Comparison of ENCODE assay signal across 19 cellular contexts in genomic region chr17:50431219-50431618, GRCh38. TPM values are rescaled to one million over a fixed set of nuclear protein-coding genes. Genes with fewer than 3 reads are reported as not detected.
A peak's percentile ranks its signal among the peaks of the same experiment; 100 is the strongest.
DNase-seq lines count a peak whose midpoint lies in the region; ATAC-seq and TF ChIP-seq lines count a peak whose summit lies in the region.
"Had no signal": no experiment of that assay in that cellular context is flagged by ENCODE, and none has a peak within 500 bp of the region (broad histone marks: within the 10 kb centered on the region; RNA-seq: fewer than 3 reads in every experiment).

No MANE protein-coding gene starts in this region.

- no peak overlapping the region for H3K23ac ChIP-seq in mesendoderm (ENCODE audit: low read length)

- H2BK15ac ChIP-seq in mesendoderm (replicated peaks; ENCODE audit: low read depth), result no peak overlapping the region

- H2AFZ ChIP-seq in GM23338 (no peak overlapping the region), PC-3 (ENCODE audit: low read length) (no peak overlapping the region)

- H3K36me3 Mint-ChIP-seq in GM23338 (ENCODE audit: low read depth), result no peaks in the 10 kb centered on the region
- H3K36me3 Mint-ChIP-seq: CD4-positive, CD25-positive, alpha-beta regulatory T cell had no signal

- H3K4me3 ChIP-seq in GM23338 (no peak overlapping the region), PC-3 (ENCODE audit: low read length) (no peak overlapping the region), mesendoderm (ENCODE audit: low read length) (no peak overlapping the region), gastrocnemius medialis (no peak overlapping the region), breast epithelium (no peak overlapping the region)
- H3K4me3 ChIP-seq: MG63, SJCRH30 had no signal

- H3K4me2 ChIP-seq in GM23338, result no peak overlapping the region
- H3K4me2 ChIP-seq in PC-3 (ENCODE audit: low read length), result no peak overlapping the region
- no peak overlapping the region for H3K4me2 ChIP-seq in mesendoderm (ENCODE audit: low read length)
- H3K4me2 ChIP-seq: KMS-11 had no signal

- no peak overlapping the region for H3K27ac Mint-ChIP-seq in GM23338
- H3K27ac Mint-ChIP-seq: CD4-positive, CD25-positive, alpha-beta regulatory T cell; H9 had no signal

- POLR2A ChIA-PET in PC-3 (lab: Charles Lee; ENCODE audit: unreplicated experiment), result interaction anchor here (0.5 to 0.6 kb wide), 2 partner anchors 39 to 293 kb away, joined by 3 read pairs; no protein-coding TSS in a partner anchor

- ATAC-seq in GM23338, result no peak
- ATAC-seq in PC-3, result no peak
- ATAC-seq in gastrocnemius medialis, result no peak

- no peak overlapping the region for H2BK120ac ChIP-seq in mesendoderm (ENCODE audit: low read depth, low read length)

- TF ChIP-seq POLR2A in gastrocnemius medialis (IDR thresholded peaks at IDR 0.05) (no peak), breast epithelium (IDR thresholded peaks at IDR 0.05) (no peak)

- no peak overlapping the region for H4K5ac ChIP-seq in mesendoderm (ENCODE audit: low read length)

- H2AK5ac ChIP-seq in mesendoderm (ENCODE audit: low read length), result no peak overlapping the region

- H3K4me3 Mint-ChIP-seq in GM23338, result no peak overlapping the region
- H3K4me3 Mint-ChIP-seq: H9 had no signal

- H2BK5ac ChIP-seq in mesendoderm (ENCODE audit: low read length), result no peak overlapping the region

- CTCF ChIA-PET in PC-3 (lab: Charles Lee), result interaction anchor here (1.0 kb wide), 1 partner anchor 33 kb away, joined by 6 read pairs; the partner anchor contains the start of gene LRRC59

- no peak overlapping the region for H3K56ac ChIP-seq in mesendoderm (ENCODE audit: low read length)

- no peaks in the 10 kb centered on the region for H3K79me1 ChIP-seq in mesendoderm (ENCODE audit: low read length)

- no peaks in the 10 kb centered on the region for H3K27me3 ChIP-seq in GM23338 (ENCODE audit: insufficient read depth)
- H3K27me3 ChIP-seq in PC-3 (ENCODE audit: low read length), result no peaks in the 10 kb centered on the region
- no peaks in the 10 kb centered on the region for H3K27me3 ChIP-seq in mesendoderm (ENCODE audit: insufficient read depth, low read length, poor library complexity)
- no peaks in the 10 kb centered on the region for H3K27me3 ChIP-seq in gastrocnemius medialis
- no peaks in the 10 kb centered on the region for H3K27me3 ChIP-seq in breast epithelium
- H3K27me3 ChIP-seq: MG63, SJCRH30 had no signal

- H3K36me3 ChIP-seq in GM23338 (ENCODE audit: insufficient read depth) (no peaks in the 10 kb centered on the region), PC-3 (ENCODE audit: low read depth, low read length) (no peaks in the 10 kb centered on the region), mesendoderm (ENCODE audit: control insufficient read depth, insufficient read depth, low read length) (no peaks in the 10 kb centered on the region), gastrocnemius medialis (no peaks in the 10 kb centered on the region), breast epithelium (no peaks in the 10 kb centered on the region)
- H3K36me3 ChIP-seq: MG63, SJCRH30 had no signal

- no peaks in the 10 kb centered on the region for H4K20me1 ChIP-seq in GM23338 (replicated peaks; ENCODE audit: insufficient read depth)
- H4K20me1 ChIP-seq in PC-3 (ENCODE audit: low read length), result no peaks in the 10 kb centered on the region

- DNase-seq in GM23338 (ENCODE audit: low spot score) (no peak), PC-3 (peak; percentile 59), mesendoderm (peak; percentile 41), gastrocnemius medialis (no peak), posterior vena cava (ENCODE audit: low spot score) (no peak), breast epithelium (ENCODE audit: low spot score in 2 of 2) (no peak), AML-193 (lab: John Stamatoyannopoulos, UW) (no peak)
- DNase-seq: CD4-positive, CD25-positive, alpha-beta regulatory T cell; H9; MG63; NCI-H1105 treated with DMSO at 0.1 percent for 48 hours; NCI-H187; NCI-H2171; NCI-H446 treated with DMSO at 0.1 percent for 48 hours; NCI-H774; SJCRH30 had no signal

- peaks cover 13% of the 10 kb centered on the region for H3K4me1 Mint-ChIP-seq in GM23338

- H3K9me2 ChIP-seq in GM23338 (ENCODE audit: insufficient read depth) (no peaks in the 10 kb centered on the region), PC-3 (replicated peaks; ENCODE audit: low read length) (no peaks in the 10 kb centered on the region)

- H3K9me3 ChIP-seq in PC-3 (ENCODE audit: low read length), result no peaks in the 10 kb centered on the region
- H3K9me3 ChIP-seq in gastrocnemius medialis, result no peaks in the 10 kb centered on the region
- H3K9me3 ChIP-seq in breast epithelium, result no peaks in the 10 kb centered on the region
- H3K9me3 ChIP-seq: MG63, SJCRH30 had no signal

- peaks cover 13% of the 10 kb centered on the region for H3K4me1 ChIP-seq in GM23338 (ENCODE audit: insufficient read depth)
- H3K4me1 ChIP-seq in PC-3 (ENCODE audit: insufficient read depth, low read length), result peaks cover 21% of the 10 kb centered on the region
- peaks cover 6% of the 10 kb centered on the region for H3K4me1 ChIP-seq in mesendoderm (ENCODE audit: control insufficient read depth, low read depth, low read length)
- peaks cover 68 to 69% of the 10 kb centered on the region in 2 donors for H3K4me1 ChIP-seq in gastrocnemius medialis
- peaks cover 2 to 10% of the 10 kb centered on the region in 2 donors for H3K4me1 ChIP-seq in breast epithelium

- no peak overlapping the region for H4K8ac ChIP-seq in mesendoderm (ENCODE audit: low read depth, low read length)

- no peak overlapping the region for H3K9ac ChIP-seq in PC-3 (ENCODE audit: low read length)
- no peak overlapping the region for H3K9ac ChIP-seq in mesendoderm (ENCODE audit: low read length)
- H3K9ac ChIP-seq: KMS-11 had no signal

- BruUV-seq in PC-3 (replicated peaks; lab: Mats Ljungman, UMichigan), result no TSS peak

- TF ChIP-seq CTCF in GM23338 (conservative IDR thresholded peaks at IDR 0.05; ENCODE audit: low read depth in 2 of 2) (no peak), PC-3 (conservative IDR thresholded peaks at IDR 0.05; ENCODE audit: low read depth, low read length) (no peak), gastrocnemius medialis (IDR thresholded peaks at IDR 0.05 in 4 of 5, conservative IDR thresholded peaks at IDR 0.05 in 1 of 5) (no peak), breast epithelium (IDR thresholded peaks at IDR 0.05) (no peak)

- H3F3A ChIP-seq in GM23338 (replicated peaks; ENCODE audit: low read depth), result peaks cover 7% of the 10 kb centered on the region; the same call in 1 of the 2 replicates
- H3F3A ChIP-seq in PC-3 (ENCODE audit: low read length, unreplicated experiment), result no peaks in the 10 kb centered on the region

- WGBS in mesendoderm (ENCODE audit: extremely low coverage, insufficient coverage, low lambda C conversion rate), result no CpG with 5 or more reads among the region's 2 CpGs

- in situ Hi-C loops in gastrocnemius medialis (cut with MboI; ENCODE audit: low sequenced_read_pairs in 4 of 4), result no loop called here

- intact Hi-C loops in PC-3 (cut with micrococcal nuclease), result no loop called here
- intact Hi-C loops in gastrocnemius medialis (cut with DNase I; ENCODE audit: low total_unique reads), result no loop called here
- intact Hi-C loops in posterior vena cava (cut with DNase I), result no loop called here
- intact Hi-C loops in breast epithelium (cut with DNase I; ENCODE audit: low total_unique reads), result no loop called here

- H3K9me3 Mint-ChIP-seq in GM23338, result no peaks in the 10 kb centered on the region; the same call in 1 of the 3 replicates
- H3K9me3 Mint-ChIP-seq: CD4-positive, CD25-positive, alpha-beta regulatory T cell; H9 had no signal

- peaks cover 8% of the 10 kb centered on the region for H3K27me3 Mint-ChIP-seq in GM23338 (ENCODE audit: insufficient read depth, low read depth, poor library complexity)
- H3K27me3 Mint-ChIP-seq: CD4-positive, CD25-positive, alpha-beta regulatory T cell had no signal

- 0 out of 2 replicates have a peak overlapping the region, but pooled peaks have one; percentile 19 for H3K27ac ChIP-seq in GM23338 (ENCODE audit: low read depth)
- no peak overlapping the region for H3K27ac ChIP-seq in PC-3 (ENCODE audit: low read length)
- H3K27ac ChIP-seq in mesendoderm (ENCODE audit: low read depth, low read length), result no peak overlapping the region
- peak overlapping the region; percentile 93 to 96 (median 94) for H3K27ac ChIP-seq in gastrocnemius medialis
- H3K27ac ChIP-seq in breast epithelium, result no peak overlapping the region
- H3K27ac ChIP-seq: KMS-11, SJCRH30 had no signal

- no peak overlapping the region for H3K4ac ChIP-seq in mesendoderm (ENCODE audit: low read depth, low read length)

- no peak overlapping the region for H3K18ac ChIP-seq in mesendoderm (ENCODE audit: low read length)

- H3K79me2 ChIP-seq in GM23338 (replicated peaks; ENCODE audit: insufficient read depth) (peaks cover 5% of the 10 kb centered on the region), PC-3 (ENCODE audit: low read length) (peaks cover 44% of the 10 kb centered on the region), mesendoderm (ENCODE audit: control insufficient read depth, insufficient read depth, low read length) (no peaks in the 10 kb centered on the region)

RNA-seq across cellular contexts. Expression of gene ACSF2, which starts 5.2 kb away (rescaled TPM):
- 12.4 and 12.8 TPM in 2 replicates for total RNA-seq in GM23338 (2014; rRNA removed; shearing (Covaris generic))
- polyA plus RNA-seq in GM23338 (2016; fragmentation: Nextera tagmentation; extraction: Ambion mirVana), result 6.9 and 7.5 TPM in 2 replicates
- total RNA-seq in PC-3 (2014; rRNA removed) (69.3 and 72.7 TPM in 2 replicates), gastrocnemius medialis (10 to 100 TPM in 3 of 4 donors, 1 to 10 TPM in 1; 8.7 to 61.4 (median 34.2) TPM), posterior vena cava (10 to 100 TPM; 13.9 to 14.9 TPM), breast epithelium (10 to 100 TPM; 19.4 to 95.4 (median 86.3) TPM)
- polyA plus RNA-seq in mesendoderm (2013, experiment 1 of 2), result 8.5 TPM
- polyA plus RNA-seq in mesendoderm (2013, experiment 2 of 2), result 9.2 TPM

RNA-seq across cellular contexts. Expression of gene LRRC59, which starts 33.9 kb away (rescaled TPM):
- 109 and 124 TPM in 2 replicates for total RNA-seq in GM23338 (2014; rRNA removed; shearing (Covaris generic))
- 46.4 and 47.1 TPM in 2 replicates for polyA plus RNA-seq in GM23338 (2016; fragmentation: Nextera tagmentation; extraction: Ambion mirVana)
- total RNA-seq in PC-3 (2014; rRNA removed) (324 and 427 TPM in 2 replicates), gastrocnemius medialis (10 to 100 TPM; 25.4 to 73.2 (median 55.8) TPM), posterior vena cava (10 to 100 TPM; 66.1 to 93.6 TPM), breast epithelium (10 to 100 TPM; 42.1 to 72.8 (median 54.0) TPM)
- 88.3 TPM for polyA plus RNA-seq in mesendoderm (2013, experiment 1 of 2)
- polyA plus RNA-seq in mesendoderm (2013, experiment 2 of 2), result 89.3 TPM

RNA-seq across cellular contexts. Expression of gene CHAD, which starts 37.5 kb away (rescaled TPM):
- total RNA-seq in GM23338 (2014; rRNA removed; shearing (Covaris generic)), result not detected in 2 replicates
- 0.18 TPM in 1 of 2 replicates, not detected in the other for polyA plus RNA-seq in GM23338 (2016; fragmentation: Nextera tagmentation; extraction: Ambion mirVana)
- total RNA-seq in PC-3 (2014; rRNA removed) (not detected in 2 replicates), gastrocnemius medialis (1 to 10 TPM in 2 of 4 donors, not detected in 2; 1.8 to 8.8 TPM), posterior vena cava (under 1 TPM in 1 of 2 donors, not detected in 1; 0.46 TPM), breast epithelium (1 to 10 TPM in 2 of 3 donors, not detected in 1; 2.3 to 5.6 TPM)
- polyA plus RNA-seq in mesendoderm (2013, experiment 1 of 2), result 1.2 TPM
- 1.0 TPM for polyA plus RNA-seq in mesendoderm (2013, experiment 2 of 2)
- total RNA-seq: CD4-positive, CD25-positive, alpha-beta regulatory T cell; Daoy; RPMI7951; SJCRH30 had no signal
- polyA plus RNA-seq: CD4-positive, CD25-positive, alpha-beta regulatory T cell had no signal

RNA-seq across cellular contexts. Expression of gene RSAD1, which starts 47.4 kb away (rescaled TPM):
- 27.5 and 28.7 TPM in 2 replicates for total RNA-seq in GM23338 (2014; rRNA removed; shearing (Covaris generic))
- 16.5 and 18.4 TPM in 2 replicates for polyA plus RNA-seq in GM23338 (2016; fragmentation: Nextera tagmentation; extraction: Ambion mirVana)
- total RNA-seq in PC-3 (2014; rRNA removed), result 37.7 and 46.7 TPM in 2 replicates
- 9.0 TPM for polyA plus RNA-seq in mesendoderm (2013, experiment 1 of 2)
- 8.8 TPM for polyA plus RNA-seq in mesendoderm (2013, experiment 2 of 2)
- total RNA-seq in gastrocnemius medialis, result 10 to 100 TPM; 27.1 to 67.4 (median 52.7) TPM
- 10 to 100 TPM; 24.9 to 25.4 TPM for total RNA-seq in posterior vena cava
- total RNA-seq in breast epithelium, result 10 to 100 TPM; 33.6 to 39.0 (median 35.1) TPM

RNA-seq across cellular contexts. Expression of gene EME1, which starts 58.2 kb away (rescaled TPM):
- 5.9 and 15.9 TPM in 2 replicates for total RNA-seq in GM23338 (2014; rRNA removed; shearing (Covaris generic))
- polyA plus RNA-seq in GM23338 (2016; fragmentation: Nextera tagmentation; extraction: Ambion mirVana), result 14.4 and 14.7 TPM in 2 replicates
- 20.0 and 28.0 TPM in 2 replicates for total RNA-seq in PC-3 (2014; rRNA removed)
- 7.3 TPM for polyA plus RNA-seq in mesendoderm (2013, experiment 1 of 2)
- polyA plus RNA-seq in mesendoderm (2013, experiment 2 of 2), result 7.1 TPM
- under 1 TPM in 2 of 4 donors, not detected in 2; 0.82 to 0.95 TPM for total RNA-seq in gastrocnemius medialis
- total RNA-seq in posterior vena cava, result 1 to 10 TPM in 1 of 2 donors, under 1 TPM in 1; 0.62 to 1.4 TPM
- 1 to 10 TPM in 1 of 3 donors, under 1 TPM in 2; 0.29 to 2.0 (median 0.64) TPM for total RNA-seq in breast epithelium

Comparison
In these comparisons a context has a peak if more than half of its experiments do, and no peak if none do; other contexts are left out.
1. DNase-seq: peak in PC-3 (single experiment) and mesendoderm (single experiment); none in GM23338 (single experiment), gastrocnemius medialis (0 of 2), posterior vena cava (single experiment), breast epithelium (0 of 2) and AML-193 (0 of 2).
2. H3K27ac ChIP-seq: peak in GM23338 (single experiment) and gastrocnemius medialis (4 of 4); none in PC-3 (single experiment), mesendoderm (single experiment) and breast epithelium (0 of 2).